13 cellular contexts compared by ENCODE assay signal in the genomic region with DNA sequence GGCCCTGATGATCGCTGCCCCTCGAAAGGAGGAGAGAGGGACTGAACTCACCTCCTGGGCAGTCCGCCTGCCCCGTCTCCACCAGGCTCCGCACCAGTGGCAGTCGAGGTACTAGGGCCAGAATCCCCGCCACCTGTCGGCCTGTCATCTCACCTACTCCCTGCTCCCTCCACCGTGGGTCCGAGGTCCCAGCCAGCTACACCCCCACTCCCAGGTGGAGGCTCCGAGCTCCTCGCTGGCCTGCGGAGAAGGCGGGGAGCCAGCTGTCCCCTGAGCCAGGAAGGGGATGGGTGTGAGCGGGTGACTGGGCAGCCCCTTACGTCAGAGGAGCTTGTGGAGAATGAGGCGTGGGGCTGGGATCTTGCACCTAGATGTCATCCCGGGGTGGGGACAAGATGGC.
"Had no signal": no experiment of that assay in that cellular context is flagged by ENCODE, and none has a peak within 500 bp of the region (broad histone marks: within the 10 kb centered on the region; RNA-seq: fewer than 3 reads in every experiment).

No MANE protein-coding gene starts in this region.

- H3K4me1 ChIP-seq: adrenal gland, psoas muscle, tibial artery, vagina had no signal

- H3K36me3 ChIP-seq: adrenal gland, tibial artery, vagina had no signal

- DNase-seq: activated CD4-positive, alpha-beta T cell treated with anti-CD3 and anti-CD28 coated beads for 48 hours; activated CD8-positive, alpha-beta memory T cell treated with anti-CD3 and anti-CD28 coated beads, Interleukin-2, amount 50 U/mL, for 48 hours; activated CD8-positive, alpha-beta T cell treated with anti-CD3 and anti-CD28 coated beads, Interleukin-2, amount 10 ng/mL, durations not matched to agents 7 days and 5 days; left cardiac atrium; mammary epithelial cell; naive thymus-derived CD4-positive, alpha-beta T cell; nucleus accumbens; psoas muscle; T-cell had no signal

- H3K4me2 ChIP-seq: hepatocyte had no signal

- H3K27me3 ChIP-seq: adrenal gland, hepatocyte, tibial artery, vagina had no signal

- H2AFZ ChIP-seq: hepatocyte had no signal

- H3K4me3 ChIP-seq: adrenal gland, hepatocyte, psoas muscle, tibial artery, vagina had no signal

- ATAC-seq: activated CD8-positive, alpha-beta T cell treated with anti-CD3 and anti-CD28 coated beads, Interleukin-2, amount 10 ng/mL, durations not matched to agents 7 days and 5 days; left cardiac atrium; naive thymus-derived CD4-positive, alpha-beta T cell; psoas muscle; T-cell had no signal

- H3K27ac ChIP-seq: adrenal gland, hepatocyte, psoas muscle, tibial artery, vagina had no signal

- H3K9me3 ChIP-seq: adrenal gland, tibial artery, vagina had no signal

- H3K79me2 ChIP-seq: hepatocyte had no signal
